In genomic region chr9:19464061-19464763, GRCh38 we compare ENCODE assay signal across 8 cellular contexts. TPM values are rescaled to one million over a fixed set of nuclear protein-coding genes. Genes with fewer than 3 reads are reported as not detected.
DNase-seq lines count a peak whose midpoint lies in the region; ATAC-seq and TF ChIP-seq lines count a peak whose summit lies in the region.

No MANE protein-coding gene starts in this region.

- POLR2A ChIA-PET in CD8-positive, alpha-beta memory T cell (lab: Charles Lee) = no interaction called here

- peak overlapping the region; percentile 49 for H3K4me3 ChIP-seq in CD8-positive, alpha-beta memory T cell (ENCODE audit: low read length)
- H3K4me3 ChIP-seq in brain microvascular endothelial cell (ENCODE audit: low read depth, low read length) = peak overlapping the region; percentile 37

- H3K4me1 ChIP-seq in CD8-positive, alpha-beta memory T cell (ENCODE audit: insufficient read depth, low read length) = peaks cover 4% of the 10 kb centered on the region

- no peak overlapping the region for H3K27ac ChIP-seq in CD8-positive, alpha-beta memory T cell (ENCODE audit: low read depth, low read length)
- H3K27ac ChIP-seq in brain microvascular endothelial cell = no peak overlapping the region

- in situ Hi-C loops in brain microvascular endothelial cell (cut with HindIII; ENCODE audit: low pct_ligation_motif_present, low sequenced_read_pairs) (no loop called here), KBM-7 (cut with MboI; ENCODE audit: low pct_unique_long_range_greater_than_20kb, low sequenced_read_pairs) (no loop called here)

- H3K36me3 ChIP-seq in CD8-positive, alpha-beta memory T cell (ENCODE audit: insufficient read depth, low read length) = no peaks in the 10 kb centered on the region
- H3K36me3 ChIP-seq in brain microvascular endothelial cell (replicated peaks) = no peaks in the 10 kb centered on the region

- H3K27me3 ChIP-seq in CD8-positive, alpha-beta memory T cell (ENCODE audit: insufficient read depth, low read length, poor library complexity, severe bottlenecking) = no peaks in the 10 kb centered on the region
- no peaks in the 10 kb centered on the region for H3K27me3 ChIP-seq in brain microvascular endothelial cell (replicated peaks)

- ATAC-seq in HG02840 (IDR thresholded peaks at IDR 0.05; ENCODE audit: low FRiP score, unreplicated experiment) = peak; percentile 10
- no peak for ATAC-seq in natural killer cell treated with Interleukin-12 subunit alpha and Interleukin-12 subunit beta and Interleukin-15 and Interleukin-18, amount 100 ng/mL, for 72 hours

- H3K27me3 Mint-ChIP-seq in CD8-positive, alpha-beta memory T cell = no peaks in the 10 kb centered on the region
- peaks cover 0 to 10% of the 10 kb centered on the region in 2 donors for H3K27me3 Mint-ChIP-seq in natural killer cell treated with Interleukin-12 subunit alpha and Interleukin-12 subunit beta and Interleukin-15 and Interleukin-18, amount 100 ng/mL, for 72 hours

- H3K27ac Mint-ChIP-seq in CD8-positive, alpha-beta memory T cell = peak overlapping the region in 3 of 8 donors; percentile 30 to 88 (median 31)
- H3K27ac Mint-ChIP-seq in natural killer cell treated with Interleukin-12 subunit alpha and Interleukin-12 subunit beta and Interleukin-15 and Interleukin-18, amount 100 ng/mL, for 72 hours = no peak overlapping the region

- CTCF ChIA-PET in CD8-positive, alpha-beta memory T cell (lab: Charles Lee) = interaction anchor here (0.5 to 6.2 kb wide), 45 partner anchors 9 to 1646 kb away, joined by 3 to 66 read pairs (median 5); partner anchors contain the start of genes RPS6 and RRAGA

- peak overlapping the region; percentile 78 to 91 (median 91) for H3K4me3 Mint-ChIP-seq in CD8-positive, alpha-beta memory T cell
- H3K4me3 Mint-ChIP-seq in natural killer cell treated with Interleukin-12 subunit alpha and Interleukin-12 subunit beta and Interleukin-15 and Interleukin-18, amount 100 ng/mL, for 72 hours = peak overlapping the region; percentile 78

- H3K9me3 Mint-ChIP-seq in CD8-positive, alpha-beta memory T cell = no peaks in the 10 kb centered on the region
- H3K9me3 Mint-ChIP-seq in natural killer cell treated with Interleukin-12 subunit alpha and Interleukin-12 subunit beta and Interleukin-15 and Interleukin-18, amount 100 ng/mL, for 72 hours = no peaks in the 10 kb centered on the region

- peaks cover 8 to 13% (median 11%) of the 10 kb centered on the region in 3 donors for H3K4me1 Mint-ChIP-seq in CD8-positive, alpha-beta memory T cell
- H3K4me1 Mint-ChIP-seq in natural killer cell treated with Interleukin-12 subunit alpha and Interleukin-12 subunit beta and Interleukin-15 and Interleukin-18, amount 100 ng/mL, for 72 hours (ENCODE audit: low read depth in 2 of 2) = peaks cover 7 to 8% of the 10 kb centered on the region in 2 donors

- no peaks in the 10 kb centered on the region for H3K9me3 ChIP-seq in CD8-positive, alpha-beta memory T cell (ENCODE audit: low read length)

- no peaks in the 10 kb centered on the region for H3K36me3 Mint-ChIP-seq in CD8-positive, alpha-beta memory T cell
- H3K36me3 Mint-ChIP-seq in natural killer cell treated with Interleukin-12 subunit alpha and Interleukin-12 subunit beta and Interleukin-15 and Interleukin-18, amount 100 ng/mL, for 72 hours = no peaks in the 10 kb centered on the region

- DNase-seq in CD8-positive, alpha-beta memory T cell = no peak
- no peak for DNase-seq in brain microvascular endothelial cell
- DNase-seq in natural killer cell treated with Interleukin-12 subunit alpha and Interleukin-12 subunit beta and Interleukin-15 and Interleukin-18, amount 100 ng/mL, for 72 hours (ENCODE audit: low spot score) = no peak
- no peak for DNase-seq in COLO829 (ENCODE audit: low spot score)
- DNase-seq in activated effector memory CD4-positive, alpha-beta T cell treated with anti-CD3 and anti-CD28 coated beads, Interleukin-2, amount 50 U/mL, for 16 hours = no peak
- no peak for DNase-seq in KBM-7
- no peak for DNase-seq in ureter (ENCODE audit: low spot score)

- TF ChIP-seq CTCF in brain microvascular endothelial cell (IDR thresholded peaks at IDR 0.05; ENCODE audit: low read depth, low read length, missing control alignments) = no peak

RNA-seq across cellular contexts. Expression of gene ACER2, which starts 55.4 kb away (rescaled TPM):
- total RNA-seq in CD8-positive, alpha-beta memory T cell = 1 to 10 TPM; 2.7 to 3.0 TPM
- 0.38 TPM for polyA plus RNA-seq in CD8-positive, alpha-beta memory T cell
- 1 to 10 TPM in 1 of 2 donors, under 1 TPM in 1; 0.90 to 2.6 TPM for total RNA-seq in natural killer cell treated with Interleukin-12 subunit alpha and Interleukin-12 subunit beta and Interleukin-15 and Interleukin-18, amount 100 ng/mL, for 72 hours
- 213 TPM for total RNA-seq in ureter

Comparison
In these comparisons a context has a peak if more than half of its experiments do, and no peak if none do; other contexts are left out.
1. RNA of gene ACER2, which starts 55.4 kb away (total RNA-seq): 213 TPM in ureter (single experiment); 2.7 to 3.0 TPM in CD8-positive, alpha-beta memory T cell and 0.90 to 2.6 TPM in natural killer cell treated with Interleukin-12 subunit alpha and Interleukin-12 subunit beta and Interleukin-15 and Interleukin-18, amount 100 ng/mL, for 72 hours; every median in the first group is over 10 times any median in the second.